9 cellular contexts compared by ENCODE assay signal in the genomic region with DNA sequence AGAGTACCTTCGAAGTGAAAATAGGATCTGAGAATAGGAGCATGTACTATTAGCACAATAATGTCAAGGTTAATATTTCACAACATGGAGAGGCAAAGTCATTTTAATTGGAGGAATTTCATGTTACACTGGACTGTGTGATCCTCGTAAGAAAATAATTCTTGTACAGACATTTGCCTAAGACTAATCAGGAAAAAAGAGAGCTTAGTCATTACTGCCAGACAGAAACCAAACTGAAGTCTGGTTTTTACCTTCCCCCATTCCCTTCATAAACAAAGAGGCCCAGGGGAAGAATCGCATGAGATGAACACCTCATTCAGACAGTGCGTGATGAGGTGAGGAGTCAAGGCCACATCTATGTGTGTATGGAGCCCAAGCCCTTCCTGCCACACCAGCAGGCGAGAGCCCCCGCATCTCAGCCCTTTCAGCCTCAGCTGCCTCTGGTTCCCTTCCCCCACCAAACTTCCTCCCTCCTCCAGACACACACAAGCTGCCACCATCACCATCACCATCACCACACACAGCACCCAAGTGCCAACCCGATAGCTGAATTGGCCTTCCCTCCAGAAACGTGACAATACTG.
DNase-seq lines count a peak whose midpoint lies in the region; ATAC-seq, FAIRE-seq and TF ChIP-seq lines count a peak whose summit lies in the region.
"Had no signal": no experiment of that assay in that cellular context is flagged by ENCODE, and none has a peak within 500 bp of the region (broad histone marks: within the 10 kb centered on the region; RNA-seq: fewer than 3 reads in every experiment).

No MANE protein-coding gene starts in this region.

- H3K9ac ChIP-seq in mammary epithelial cell (ENCODE audit: insufficient read depth, low read length) (peak overlapping the region; percentile 55), mesendoderm (ENCODE audit: low read length) (no peak overlapping the region), kidney (ENCODE audit: low read length in 2 of 2) (no peak overlapping the region)

- H3K4ac ChIP-seq in mesendoderm (ENCODE audit: low read depth, low read length): no peak overlapping the region

- H2AFZ ChIP-seq in mammary epithelial cell (ENCODE audit: low read depth, low read length): peak overlapping the region; percentile 61

- no peaks in the 10 kb centered on the region for H3K79me1 ChIP-seq in mesendoderm (ENCODE audit: low read length)

- DNase-seq in mammary epithelial cell: peak; percentile 95
- DNase-seq in mesendoderm: no peak
- DNase-seq in vagina (ENCODE audit: extremely low spot score in 2 of 2): peak in 1 of 2 donors; percentile 91
- DNase-seq in kidney: no peak
- DNase-seq in NCI-H526 (lab: John Stamatoyannopoulos, UW): no peak

- H4K8ac ChIP-seq in mesendoderm (ENCODE audit: low read depth, low read length): no peak overlapping the region

- H2BK15ac ChIP-seq in mesendoderm (replicated peaks; ENCODE audit: low read depth): no peak overlapping the region

- ATAC-seq in GM18511 (IDR thresholded peaks at IDR 0.05; ENCODE audit: unreplicated experiment) (peak; percentile 53), HG03558 (IDR thresholded peaks at IDR 0.05; ENCODE audit: extremely low read depth, unreplicated experiment) (peak; percentile 40), HG03469 (IDR thresholded peaks at IDR 0.05; ENCODE audit: unreplicated experiment) (no peak)

- no TSS peak for BruUV-seq in mammary epithelial cell (replicated peaks; lab: Mats Ljungman, UMichigan)

- WGBS in mammary epithelial cell (ENCODE audit: low coverage, missing lambda C conversion rate): 60% methylated on average over 6 of the region's 8 CpGs
- no CpG with 5 or more reads among the region's 8 CpGs for WGBS in mesendoderm (ENCODE audit: extremely low coverage, insufficient coverage, low lambda C conversion rate)

- no peak overlapping the region for H4K5ac ChIP-seq in mesendoderm (ENCODE audit: low read length)

- H3K4me3 ChIP-seq in mammary epithelial cell (replicated peaks in 1 of 3; ENCODE audit: insufficient read depth in 1 of 3, low read depth in 2 of 3, low read length in 3 of 3) (no peak overlapping the region), mesendoderm (ENCODE audit: low read length) (no peak overlapping the region), vagina (no peak overlapping the region), kidney (ENCODE audit: low read length in 2 of 2) (no peak overlapping the region)

- H3K4me1 ChIP-seq in mammary epithelial cell (ENCODE audit: insufficient read depth, low read length): peaks cover 37% of the 10 kb centered on the region
- H3K4me1 ChIP-seq in mesendoderm (ENCODE audit: control insufficient read depth, low read depth, low read length): no peaks in the 10 kb centered on the region
- peaks cover 26% of the 10 kb centered on the region for H3K4me1 ChIP-seq in vagina
- peaks cover 15 to 19% of the 10 kb centered on the region in 2 donors for H3K4me1 ChIP-seq in kidney (ENCODE audit: control insufficient read depth in 1 of 2, insufficient read depth in 1 of 2, low read depth in 1 of 2, low read length in 2 of 2)

- intact Hi-C loops in mammary epithelial cell (cut with micrococcal nuclease) (loop anchor here (1.0 to 5.0 kb wide), 5 partner anchors 57 to 137 kb away; no protein-coding TSS in a partner anchor), vagina (cut with DNase I) (loop anchor here (5.0 to 10.0 kb wide), 4 partner anchors 71 to 466 kb away; a partner anchor contains a TSS), kidney (cut with DNase I) (no loop called here)

- H2BK120ac ChIP-seq in mesendoderm (ENCODE audit: low read depth, low read length): no peak overlapping the region

- H3K27me3 ChIP-seq in mammary epithelial cell (ENCODE audit: insufficient read depth, low read length): no peaks in the 10 kb centered on the region
- no peaks in the 10 kb centered on the region for H3K27me3 ChIP-seq in mesendoderm (ENCODE audit: insufficient read depth, low read length, poor library complexity)
- no peaks in the 10 kb centered on the region for H3K27me3 ChIP-seq in vagina

- H3K4me2 ChIP-seq in mammary epithelial cell (ENCODE audit: insufficient read depth, low read depth, low read length): peak overlapping the region; percentile 33
- no peak overlapping the region for H3K4me2 ChIP-seq in mesendoderm (ENCODE audit: low read length)

- TF ChIP-seq CTCF in mammary epithelial cell (conservative IDR thresholded peaks at IDR 0.05 in 1 of 2, IDR thresholded peaks at IDR 0.05 in 1 of 2; ENCODE audit: extremely low read depth in 1 of 2, insufficient read depth in 1 of 2, low read depth in 1 of 2, low read length in 2 of 2): no peak
- TF ChIP-seq CTCF in vagina (IDR thresholded peaks at IDR 0.05): no peak
- no peak for TF ChIP-seq CTCF in kidney (IDR thresholded peaks at IDR 0.05; ENCODE audit: borderline replicate concordance, extremely low read depth, insufficient read depth)

- H4K20me1 ChIP-seq in mammary epithelial cell (ENCODE audit: insufficient read depth, low read length): no peaks in the 10 kb centered on the region

- TF ChIP-seq POLR2A in vagina (IDR thresholded peaks at IDR 0.05): no peak

- H3K79me2 ChIP-seq in mammary epithelial cell (ENCODE audit: insufficient read depth, low read length): no peaks in the 10 kb centered on the region
- no peaks in the 10 kb centered on the region for H3K79me2 ChIP-seq in mesendoderm (ENCODE audit: control insufficient read depth, insufficient read depth, low read length)

- peak overlapping the region; percentile 80 for H3K23ac ChIP-seq in mesendoderm (ENCODE audit: low read length)

- H3K27ac ChIP-seq in mammary epithelial cell (ENCODE audit: insufficient read depth, low read depth, low read length): peak overlapping the region; percentile 88
- H3K27ac ChIP-seq in mesendoderm (ENCODE audit: low read depth, low read length): no peak overlapping the region
- peak overlapping the region; percentile 80 for H3K27ac ChIP-seq in vagina
- no peak overlapping the region for H3K27ac ChIP-seq in kidney (ENCODE audit: low read depth in 2 of 2, low read length in 2 of 2)

- no peak overlapping the region for H2AK5ac ChIP-seq in mesendoderm (ENCODE audit: low read length)

- H3K18ac ChIP-seq in mesendoderm (ENCODE audit: low read length): no peak overlapping the region

- H3K36me3 ChIP-seq in mammary epithelial cell (ENCODE audit: insufficient read depth, low read length) (no peaks in the 10 kb centered on the region), mesendoderm (ENCODE audit: control insufficient read depth, insufficient read depth, low read length) (no peaks in the 10 kb centered on the region), vagina (no peaks in the 10 kb centered on the region), kidney (ENCODE audit: control insufficient read depth in 1 of 2, insufficient read depth in 2 of 2, low read length in 2 of 2) (no peaks in the 10 kb centered on the region)

- dilution Hi-C loops in mammary epithelial cell (cut with HindIII; ENCODE audit: low sequenced_read_pairs): no loop called here

- in situ Hi-C loops in mammary epithelial cell (cut with MboI; ENCODE audit: low sequenced_read_pairs in 2 of 2): no loop called here

- no peak for FAIRE-seq in kidney (lab: Jason Lieb, UNC)
- FAIRE-seq: islet of Langerhans had no signal

- CTCF ChIA-PET in mammary epithelial cell (lab: Charles Lee; ENCODE audit: low non-redundant PET): interaction anchor here (1.0 kb wide), 1 partner anchor 201 kb away, joined by 5 read pairs; no protein-coding TSS in a partner anchor

- no peak overlapping the region for H3K56ac ChIP-seq in mesendoderm (ENCODE audit: low read length)

- no peak overlapping the region for H2BK5ac ChIP-seq in mesendoderm (ENCODE audit: low read length)

- H3K9me3 ChIP-seq in mammary epithelial cell (replicated peaks; ENCODE audit: insufficient read depth, low read length): peaks cover 3% of the 10 kb centered on the region
- no peaks in the 10 kb centered on the region for H3K9me3 ChIP-seq in vagina
- H3K9me3 ChIP-seq in kidney (ENCODE audit: control insufficient read depth in 1 of 2, low read length in 2 of 2): peaks cover 0 to 3% of the 10 kb centered on the region in 2 donors

Comparison
In these comparisons a context has a peak if more than half of its experiments do, and no peak if none do; other contexts are left out.
1. H3K27ac ChIP-seq: peak in mammary epithelial cell (single experiment) and vagina (single experiment); none in mesendoderm (single experiment) and kidney (0 of 2).